15 cellular contexts compared by ENCODE assay signal in genomic region chr12:80943345-80943744, GRCh38. TPM values are rescaled to one million over a fixed set of nuclear protein-coding genes. Genes with fewer than 3 reads are reported as not detected.
A peak's percentile ranks its signal among the peaks of the same experiment; 100 is the strongest.
DNase-seq lines count a peak whose midpoint lies in the region; ATAC-seq and TF ChIP-seq lines count a peak whose summit lies in the region.
"Had no signal": no experiment of that assay in that cellular context is flagged by ENCODE, and none has a peak within 500 bp of the region (broad histone marks: within the 10 kb centered on the region; RNA-seq: fewer than 3 reads in every experiment).

No MANE protein-coding gene starts in this region.

- TF ChIP-seq CTCF in NB4 (IDR thresholded peaks at IDR 0.05; ENCODE audit: low read depth, low read length): no peak

- peak; percentile 19 for DNase-seq in DMS53 treated with DMSO at 0.1 percent for 48 hours (lab: John Stamatoyannopoulos, UW; ENCODE audit: unreplicated experiment)
- DNase-seq in NB4 (ENCODE audit: low read depth): peak; percentile 22
- DNase-seq in left colon: no peak
- DNase-seq in COLO829 (ENCODE audit: low spot score): no peak
- DNase-seq in NCI-H345 treated with DMSO at 0.1 percent for 48 hours (lab: John Stamatoyannopoulos, UW; ENCODE audit: unreplicated experiment): no peak
- DNase-seq: C1 segment of cervical spinal cord; CD4-positive, alpha-beta memory T cell; DMS79; EL; GDM1; H9 had no signal

- TF ChIP-seq POLR2A in NB4 (IDR thresholded peaks at IDR 0.05; ENCODE audit: extremely low read depth, insufficient read length): no peak
- TF ChIP-seq POLR2A in GM18505 (IDR thresholded peaks at IDR 0.05; ENCODE audit: borderline replicate concordance, extremely low read depth, insufficient read depth, insufficient read length): no peak

- no peak overlapping the region for H3K4me3 ChIP-seq in NB4 (ENCODE audit: low read depth, low read length)
- H3K4me3 ChIP-seq: GM12878, GM23338 had no signal

- intact Hi-C loops in left colon (cut with DNase I, micrococcal nuclease): no loop called here

- ATAC-seq in left colon: peak; percentile 82
- ATAC-seq in GM18505 (IDR thresholded peaks at IDR 0.05; ENCODE audit: unreplicated experiment): no peak
- ATAC-seq: GM12878, GM23338, HCT116 had no signal

RNA-seq across cellular contexts. Expression of gene LIN7A, which starts 5.6 kb away (rescaled TPM):
- 1 to 10 TPM in 1 of 2 donors, under 1 TPM in 1; 0.61 to 2.6 TPM for total RNA-seq in left colon
- total RNA-seq: CD4-positive, alpha-beta memory T cell had no signal

Comparison
In these comparisons a context has a peak if more than half of its experiments do, and no peak if none do; other contexts are left out.
1. DNase-seq: peak in DMS53 treated with DMSO at 0.1 percent for 48 hours (single experiment) and NB4 (single experiment); none in left colon (0 of 2), COLO829 (single experiment) and NCI-H345 treated with DMSO at 0.1 percent for 48 hours (single experiment).